28 cellular contexts compared by ENCODE assay signal in genomic region chr11:76778874-76779273, GRCh38.
"Had no signal": no experiment of that assay in that cellular context is flagged by ENCODE, and none has a peak within 500 bp of the region (broad histone marks: within the 10 kb centered on the region; RNA-seq: fewer than 3 reads in every experiment).

No MANE protein-coding gene starts in this region.

- H3K27ac Mint-ChIP-seq: activated CD4-positive, alpha-beta memory T cell treated with anti-CD3 and anti-CD28 coated beads, Interleukin-2, amount 10 ng/mL, durations not matched to agents 7 days and 5 days; activated CD4-positive, alpha-beta T cell treated with anti-CD3 and anti-CD28 coated beads for 36 hours; activated naive CD4-positive, alpha-beta T cell treated with anti-CD3 and anti-CD28 coated beads for 36 hours; activated naive CD8-positive, alpha-beta T cell; activated T-helper 17 cell treated with anti-CD3 and anti-CD28 coated beads, Interleukin-2, amount 50 U/mL, for 72 hours had no signal

- DNase-seq: activated CD4-positive, alpha-beta memory T cell treated with anti-CD3 and anti-CD28 coated beads, Interleukin-2, amount 10 ng/mL, durations not matched to agents 7 days and 5 days; activated CD4-positive, alpha-beta T cell treated with anti-CD3 and anti-CD28 coated beads for 36 hours; activated CD4-positive, alpha-beta T cell treated with anti-CD3 and anti-CD28 coated beads, Interleukin-2, amount 50 U/mL, for 1 hour; activated gamma-delta T cell; activated naive CD4-positive, alpha-beta T cell treated with anti-CD3 and anti-CD28 coated beads for 36 hours; activated T-cell treated with anti-CD3 and anti-CD28 coated beads for 4 hours; activated T-cell treated with anti-CD3 and anti-CD28 coated beads, Interleukin-2, amount 50 U/mL, for 48 hours; amygdala; Kasumi-1; NCI-H1105 treated with DMSO at 0.1 percent for 48 hours; NCI-H1436 treated with DMSO at 0.1 percent for 48 hours; NCI-H187 treated with DMSO at 0.1 percent for 48 hours; NCI-H2171; NCI-H345; NCI-H510A; NCI-H526 treated with DMSO at 0.1 percent for 48 hours; NK-92 treated with Interleukin-12 subunit alpha and Interleukin-12 subunit beta, amount 100 ng/mL, for 24 hours; OCI-M1; RPMI8226; T-helper 1 cell; WERI-Rb-1 had no signal

- H3K4me3 ChIP-seq: SK-N-MC had no signal

- FAIRE-seq: astrocyte had no signal

- H3K27ac ChIP-seq: SK-N-MC, WERI-Rb-1 had no signal

- ATAC-seq: activated CD4-positive, alpha-beta T cell treated with anti-CD3 and anti-CD28 coated beads for 36 hours; activated T-helper 17 cell treated with anti-CD3 and anti-CD28 coated beads, Interleukin-2, amount 50 U/mL, for 72 hours; Panc1; Right ventricle myocardium inferior had no signal

- H3K4me3 Mint-ChIP-seq: activated CD4-positive, alpha-beta memory T cell treated with anti-CD3 and anti-CD28 coated beads, Interleukin-2, amount 10 ng/mL, durations not matched to agents 7 days and 5 days; activated CD4-positive, alpha-beta T cell treated with anti-CD3 and anti-CD28 coated beads for 36 hours; activated naive CD4-positive, alpha-beta T cell treated with anti-CD3 and anti-CD28 coated beads for 36 hours; activated naive CD8-positive, alpha-beta T cell; activated T-helper 17 cell treated with anti-CD3 and anti-CD28 coated beads, Interleukin-2, amount 50 U/mL, for 72 hours; central memory CD8-positive, alpha-beta T cell had no signal
